ENCODE assay signal across 9 cellular contexts in genomic region chr11:32829157-32829679, GRCh38. TPM values are rescaled to one million over a fixed set of nuclear protein-coding genes. Genes with fewer than 3 reads are reported as not detected.
A peak's percentile ranks its signal among the peaks of the same experiment; 100 is the strongest.
DNase-seq lines count a peak whose midpoint lies in the region; ATAC-seq and TF ChIP-seq lines count a peak whose summit lies in the region.
"Had no signal": no experiment of that assay in that cellular context is flagged by ENCODE, and none has a peak within 500 bp of the region (broad histone marks: within the 10 kb centered on the region; RNA-seq: fewer than 3 reads in every experiment).

No MANE protein-coding gene starts in this region.

- H3F3A ChIP-seq in PC-9 (ENCODE audit: insufficient read depth, low read depth): peaks cover 18% of the 10 kb centered on the region; the same call in 1 of the 2 replicates

- no peaks in the 10 kb centered on the region for H3K36me3 ChIP-seq in PC-9 (ENCODE audit: low read depth)
- H3K36me3 ChIP-seq in neuron (ENCODE audit: insufficient read depth, low read length): no peaks in the 10 kb centered on the region

- BruUV-seq in PC-9 (replicated peaks; lab: Mats Ljungman, UMichigan): TSS peak; percentile 95

- H3K36me3 Mint-ChIP-seq in activated T-cell treated with anti-CD3 and anti-CD28 coated beads, Interleukin-2, amount 50 U/mL, for 72 hours (ENCODE audit: insufficient read depth in 2 of 2): no peaks in the 10 kb centered on the region

- no peaks in the 10 kb centered on the region for H3K9me2 ChIP-seq in PC-9 (ENCODE audit: insufficient read depth)

- CTCF ChIA-PET in PC-9 (lab: Charles Lee): no interaction called here

- peaks cover 14% of the 10 kb centered on the region for H3K4me1 ChIP-seq in PC-9 (replicated peaks; ENCODE audit: insufficient read depth)
- peaks cover 8% of the 10 kb centered on the region for H3K4me1 ChIP-seq in neuron (ENCODE audit: insufficient read depth, low read length)

- peaks cover 46% of the 10 kb centered on the region for H3K27me3 Mint-ChIP-seq in activated T-cell treated with anti-CD3 and anti-CD28 coated beads, Interleukin-2, amount 50 U/mL, for 72 hours (ENCODE audit: low read depth)

- ATAC-seq in activated T-cell treated with anti-CD3 and anti-CD28 coated beads, Interleukin-2, amount 50 U/mL, for 72 hours (replicated peaks in 1 of 2): no peak
- ATAC-seq in HG02678 (IDR thresholded peaks at IDR 0.05; ENCODE audit: unreplicated experiment): peak; percentile 46

- H3K79me2 ChIP-seq in PC-9 (ENCODE audit: low read depth): peaks cover 9% of the 10 kb centered on the region; the same call in 1 of the 2 replicates

- H3K4me3 ChIP-seq in PC-9: peak overlapping the region; percentile 72
- H3K4me3 ChIP-seq in neuron (ENCODE audit: low read length): peak overlapping the region; percentile 32

- H3K9me3 ChIP-seq in PC-9 (ENCODE audit: insufficient read depth, low read depth): no peaks in the 10 kb centered on the region
- no peaks in the 10 kb centered on the region for H3K9me3 ChIP-seq in neuron (ENCODE audit: low read length)

- no peaks in the 10 kb centered on the region for H3K9me3 Mint-ChIP-seq in activated T-cell treated with anti-CD3 and anti-CD28 coated beads, Interleukin-2, amount 50 U/mL, for 72 hours

- intact Hi-C loops in PC-9 (cut with micrococcal nuclease; ENCODE audit: unreplicated experiment): no loop called here

- peaks cover 15% of the 10 kb centered on the region for H3K4me1 Mint-ChIP-seq in activated T-cell treated with anti-CD3 and anti-CD28 coated beads, Interleukin-2, amount 50 U/mL, for 72 hours (ENCODE audit: low read depth)

- no peak for DNase-seq in activated T-cell treated with anti-CD3 and anti-CD28 coated beads, Interleukin-2, amount 50 U/mL, for 72 hours
- DNase-seq in activated T-cell treated with anti-CD3 and anti-CD28 coated beads, Interleukin-2, amount 50 U/mL, for 1 hour: no peak
- peak in 1 of 2 experiments; percentile 73 for DNase-seq in PC-9
- no peak for DNase-seq in epithelial cell of prostate (ENCODE audit: low read depth, low spot score)
- DNase-seq in stimulated activated CD4-positive, alpha-beta T cell treated with anti-CD3 and anti-CD28 coated beads, Interleukin-4, amount 100 ng/mL, for 4 hours: no peak
- DNase-seq in activated gamma-delta T cell treated with Interleukin-2 at 50 U/mL for 16 hours: no peak

- peak overlapping the region; percentile 76 for H3K4me2 ChIP-seq in PC-9

- no peak for TF ChIP-seq CTCF in PC-9 (conservative IDR thresholded peaks at IDR 0.05)

- peak overlapping the region; percentile 91 for H3K4me3 Mint-ChIP-seq in activated T-cell treated with anti-CD3 and anti-CD28 coated beads, Interleukin-2, amount 50 U/mL, for 72 hours

- H4K20me1 ChIP-seq in PC-9 (ENCODE audit: insufficient read depth): no peaks in the 10 kb centered on the region

- H2AFZ ChIP-seq in PC-9 (peak overlapping the region; percentile 88), neuron (ENCODE audit: low read depth, low read length) (peak overlapping the region; percentile 87)

- no peaks in the 10 kb centered on the region for H3K27me3 ChIP-seq in PC-9 (ENCODE audit: insufficient read depth, low read depth)
- H3K27me3 ChIP-seq in neuron (ENCODE audit: insufficient read depth, low read length): peaks cover 56% of the 10 kb centered on the region

- H3K27ac Mint-ChIP-seq in activated T-cell treated with anti-CD3 and anti-CD28 coated beads, Interleukin-2, amount 50 U/mL, for 72 hours: no peak overlapping the region

- POLR2A ChIA-PET in PC-9 (lab: Charles Lee; ENCODE audit: unreplicated experiment): interaction anchor here (0.6 kb wide), 2 partner anchors 20 to 65 kb away, joined by 5 to 7 read pairs; no protein-coding TSS in a partner anchor

- H3K27ac ChIP-seq in PC-9: peak overlapping the region; percentile 48
- H3K27ac ChIP-seq in epithelial cell of prostate: peak overlapping the region; percentile 70

RNA-seq across cellular contexts. Expression of gene PRRG4, which starts 0.5 kb away (rescaled TPM):
- total RNA-seq in activated T-cell treated with anti-CD3 and anti-CD28 coated beads, Interleukin-2, amount 50 U/mL, for 72 hours: under 1 TPM; 0.29 to 0.37 TPM
- total RNA-seq in PC-9 (2021): 11.5 and 11.9 TPM in 2 replicates

RNA-seq across cellular contexts. Expression of gene CCDC73, which starts 34.8 kb away (rescaled TPM):
- not detected for total RNA-seq in activated T-cell treated with anti-CD3 and anti-CD28 coated beads, Interleukin-2, amount 50 U/mL, for 72 hours
- total RNA-seq in PC-9 (2021): not detected in 2 replicates
- total RNA-seq: glomerular endothelial cell had no signal
